1 cellular context compared by ENCODE assay signal in genomic region chr13:83077499-83077898, GRCh38.
TF ChIP-seq lines count a peak whose summit lies in the region.

No MANE protein-coding gene starts in this region.

TF ChIP-seq in K562, 482 proteins besides CTCF, POLR2A, EP300 and RAD21:
- no peak for TF ChIP-seq ZNF407 (IDR thresholded peaks at IDR 0.05; ENCODE audit: low read depth)
- peak; percentile 85 for TF ChIP-seq ZNF316 (IDR thresholded peaks at IDR 0.05)
- TF ChIP-seq MAFF (IDR thresholded peaks at IDR 0.05; ENCODE audit: low read length), result peak; percentile 43; the same call in 1 of the 2 replicates
- TF ChIP-seq ARHGAP35 (IDR thresholded peaks at IDR 0.05; ENCODE audit: partially characterized antibody), result no peak
- TF ChIP-seq BACH1 (tag; IDR thresholded peaks at IDR 0.05), result no peak
- no peak for TF ChIP-seq TAF9B (IDR thresholded peaks at IDR 0.05; ENCODE audit: partially characterized antibody)
- no peak for TF ChIP-seq CLOCK (CRISPR knock-in tag; IDR thresholded peaks at IDR 0.05; ENCODE audit: borderline replicate concordance)
- TF ChIP-seq MAFK (IDR thresholded peaks at IDR 0.05; ENCODE audit: low read length), result 0 out of 2 replicates have a peak, but pooled peaks have one; percentile 24
- no peak for TF ChIP-seq SMARCC2 (IDR thresholded peaks at IDR 0.05; ENCODE audit: low read depth)
- peak; percentile 74 for TF ChIP-seq C11orf30 (IDR thresholded peaks at IDR 0.05; ENCODE audit: low read depth)
- no peak for TF ChIP-seq HMG20A (CRISPR knock-in tag; conservative IDR thresholded peaks at IDR 0.05)
- no peak for TF ChIP-seq ZC3H11A (IDR thresholded peaks at IDR 0.05; ENCODE audit: low read depth, low read length)
